ENCODE assay signal across 18 cellular contexts in genomic region chr10:126558881-126559280, GRCh38.
"Had no signal": no experiment of that assay in that cellular context is flagged by ENCODE, and none has a peak within 500 bp of the region (broad histone marks: within the 10 kb centered on the region; RNA-seq: fewer than 3 reads in every experiment).

No MANE protein-coding gene starts in this region.

- H3K4me1 ChIP-seq: foreskin keratinocyte, lower lobe of right lung, parathyroid adenoma, psoas muscle, right lobe of liver, spleen had no signal

- DNase-seq: foreskin keratinocyte; immature natural killer cell; left cardiac atrium; left ventricle myocardium inferior; lower lobe of right lung; midbrain; naive B cell; psoas muscle; retina; right lobe of liver; spleen; stimulated activated CD4-positive, alpha-beta T cell treated with anti-CD3 and anti-CD28 coated beads, Interleukin-15, amount 100 ng/mL, for 24 hours; stimulated activated CD4-positive, alpha-beta T cell treated with anti-CD3 and anti-CD28 coated beads, Interleukin-1b, Interleukin-23, amount 100 ng/mL, for 48 hours; stimulated activated CD4-positive, alpha-beta T cell treated with anti-CD3 and anti-CD28 coated beads, Interleukin-4, amount 100 ng/mL, for 24 hours; trophoblast cell had no signal

- H3K27me3 ChIP-seq: foreskin keratinocyte, right lobe of liver, spleen had no signal

- H3K36me3 ChIP-seq: left ventricle myocardium inferior, lower lobe of right lung, right lobe of liver, spleen, thoracic aorta had no signal

- H2AFZ ChIP-seq: parathyroid adenoma had no signal

- ATAC-seq: foreskin keratinocyte; left cardiac atrium; lower lobe of right lung; right lobe of liver; stimulated activated memory B cell treated with anti-CD40 and anti-IgM and Interleukin-4, amounts not matched to agents 10 μg/mL and 1 μg/mL and 100 μg/mL, for 72 hours had no signal

- H3K79me2 ChIP-seq: parathyroid adenoma had no signal

- H3K9ac ChIP-seq: parathyroid adenoma had no signal

- H3K27ac ChIP-seq: foreskin keratinocyte, left ventricle myocardium inferior, lower lobe of right lung, parathyroid adenoma, psoas muscle, right lobe of liver, spleen, thoracic aorta had no signal

- H3K9me3 ChIP-seq: left ventricle myocardium inferior, lower lobe of right lung, psoas muscle, right lobe of liver, spleen, thoracic aorta had no signal

- H3K4me3 ChIP-seq: left ventricle myocardium inferior, lower lobe of right lung, psoas muscle, right lobe of liver, spleen, thoracic aorta had no signal
